In genomic region chr3:149967067-149967685, GRCh38 we compare ENCODE assay signal across 8 cellular contexts. TPM values are rescaled to one million over a fixed set of nuclear protein-coding genes. Genes with fewer than 3 reads are reported as not detected.
DNase-seq lines count a peak whose midpoint lies in the region; ATAC-seq, FAIRE-seq and TF ChIP-seq lines count a peak whose summit lies in the region.

No MANE protein-coding gene starts in this region.

- no peaks in the 10 kb centered on the region for H3K36me3 ChIP-seq in mucosa of descending colon (ENCODE audit: low read depth)

- TF ChIP-seq CTCF in mucosa of descending colon (IDR thresholded peaks at IDR 0.05), result peak; percentile 20

- H3K4me3 Mint-ChIP-seq in activated naive CD8-positive, alpha-beta T cell treated with anti-CD3 and anti-CD28 coated beads for 36 hours, result no peak overlapping the region

- H3K36me3 Mint-ChIP-seq in activated naive CD8-positive, alpha-beta T cell treated with anti-CD3 and anti-CD28 coated beads for 36 hours, result no peaks in the 10 kb centered on the region

- H3K4me3 ChIP-seq in mucosa of descending colon, result no peak overlapping the region

- H3K4me1 Mint-ChIP-seq in activated naive CD8-positive, alpha-beta T cell treated with anti-CD3 and anti-CD28 coated beads for 36 hours, result peaks cover 21% of the 10 kb centered on the region

- peaks cover 14% of the 10 kb centered on the region for H3K4me1 ChIP-seq in mucosa of descending colon (ENCODE audit: low read depth)

- no peak for TF ChIP-seq POLR2A in H54 (IDR thresholded peaks at IDR 0.05; ENCODE audit: low read depth, low read length)

- H3K27ac Mint-ChIP-seq in activated naive CD8-positive, alpha-beta T cell treated with anti-CD3 and anti-CD28 coated beads for 36 hours, result no peak overlapping the region

- DNase-seq in AG20443 (ENCODE audit: low spot score) (peak; percentile 26), H54 (ENCODE audit: insufficient read length, low spot score) (no peak), NCI-H526 treated with DMSO at 0.1 percent for 48 hours (lab: John Stamatoyannopoulos, UW) (peak; percentile 85), mucosa of descending colon (no peak)
- DNase-seq in activated naive CD8-positive, alpha-beta T cell treated with anti-CD3 and anti-CD28 coated beads for 36 hours, result no peak

- FAIRE-seq in H54 (lab: Jason Lieb, UNC) (peak; percentile 53), colon (lab: Jason Lieb, UNC) (peak; percentile 45)

- peaks cover 13% of the 10 kb centered on the region for H3K27me3 Mint-ChIP-seq in activated naive CD8-positive, alpha-beta T cell treated with anti-CD3 and anti-CD28 coated beads for 36 hours

- ATAC-seq in mucosa of descending colon (no peak), GM19351 (IDR thresholded peaks at IDR 0.05; ENCODE audit: unreplicated experiment) (no peak), GM21526 (IDR thresholded peaks at IDR 0.05; ENCODE audit: low FRiP score, unreplicated experiment) (no peak)

- no peaks in the 10 kb centered on the region for H3K9me3 Mint-ChIP-seq in activated naive CD8-positive, alpha-beta T cell treated with anti-CD3 and anti-CD28 coated beads for 36 hours

- intact Hi-C loops in mucosa of descending colon (cut with DNase I, micrococcal nuclease), result loop anchor here (5.0 to 10.0 kb wide), 3 partner anchors 215 to 255 kb away; no protein-coding TSS in a partner anchor

- no peaks in the 10 kb centered on the region for H3K9me3 ChIP-seq in mucosa of descending colon

RNA-seq across cellular contexts. Expression of gene PFN2, which starts 3.5 kb away (rescaled TPM):
- 10 to 100 TPM; 35.5 to 49.9 (median 37.8) TPM for total RNA-seq in mucosa of descending colon
- 1 to 10 TPM; 4.2 to 5.2 TPM for total RNA-seq in activated naive CD8-positive, alpha-beta T cell treated with anti-CD3 and anti-CD28 coated beads for 36 hours

Comparison
In these comparisons a context has a peak if more than half of its experiments do, and no peak if none do; other contexts are left out.
1. DNase-seq: peak in AG20443 (single experiment) and NCI-H526 treated with DMSO at 0.1 percent for 48 hours (single experiment); none in H54 (single experiment), mucosa of descending colon (0 of 3) and activated naive CD8-positive, alpha-beta T cell treated with anti-CD3 and anti-CD28 coated beads for 36 hours (single experiment).
2. RNA of gene PFN2, which starts 3.5 kb away (total RNA-seq): 35.5 to 49.9 TPM in mucosa of descending colon; 4.2 to 5.2 TPM in activated naive CD8-positive, alpha-beta T cell treated with anti-CD3 and anti-CD28 coated beads for 36 hours; every median in the first group is over 4 times any median in the second.